8 cellular contexts compared by ENCODE assay signal in the genomic region with DNA sequence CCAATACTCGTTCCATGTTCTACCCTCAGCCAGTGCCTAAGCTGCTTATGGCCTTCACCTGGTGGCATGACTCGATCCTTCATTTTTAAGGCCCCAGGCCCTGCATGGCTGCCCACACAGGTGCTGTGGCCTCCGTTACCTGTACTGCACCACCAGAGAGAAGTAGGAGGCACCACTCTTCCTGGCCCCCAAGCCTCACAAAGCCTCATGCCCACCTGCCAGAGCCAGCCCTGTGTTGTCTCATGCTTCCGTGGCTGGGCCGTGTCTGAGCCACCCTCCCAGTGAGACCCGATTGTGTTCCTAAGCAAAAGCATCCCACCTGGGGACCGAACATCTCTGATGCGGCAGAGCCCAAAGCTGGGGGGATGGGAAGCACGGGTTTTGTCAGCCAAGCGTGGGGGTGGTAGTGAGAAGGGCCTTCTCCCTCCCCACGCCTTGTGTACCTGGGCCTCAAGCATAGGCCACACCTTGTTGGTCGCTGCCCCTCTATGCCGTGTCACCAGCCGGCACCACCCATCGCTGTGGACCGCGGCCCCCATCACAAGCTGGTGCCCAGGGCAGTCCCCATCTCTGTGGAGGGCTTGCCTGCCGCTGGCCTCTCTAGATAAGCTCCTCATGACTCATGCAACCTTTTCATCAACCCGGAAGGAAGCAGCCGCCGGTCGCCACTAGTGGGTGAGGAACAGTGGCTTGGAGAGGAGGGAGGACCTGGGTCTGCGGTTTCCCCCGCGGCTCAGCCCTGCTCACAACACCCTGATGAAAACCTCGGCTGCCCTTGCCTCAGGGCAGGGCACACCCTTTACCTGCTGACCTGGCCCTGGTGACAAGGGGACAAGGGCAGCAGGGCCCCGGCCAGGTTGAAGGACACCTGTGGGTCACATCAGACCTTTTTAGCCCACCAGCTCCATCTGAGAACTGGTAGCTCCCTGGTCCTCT. TPM values are rescaled to one million over a fixed set of nuclear protein-coding genes. Genes with fewer than 3 reads are reported as not detected.
A peak's percentile ranks its signal among the peaks of the same experiment; 100 is the strongest.
DNase-seq lines count a peak whose midpoint lies in the region; TF ChIP-seq lines count a peak whose summit lies in the region.

No MANE protein-coding gene starts in this region.

- peaks cover 21% of the 10 kb centered on the region for H3K4me1 ChIP-seq in HAP-1

- no peaks in the 10 kb centered on the region for H3K27me3 ChIP-seq in HAP-1 (ENCODE audit: low read depth)

- CTCF ChIA-PET in HEK293T (lab: Yijun Ruan, JAX) = interaction anchor here (2.2 kb wide), 1 partner anchor 21 kb away, joined by 8 read pairs; a partner anchor contains a TSS

- DNase-seq in GM10266 (ENCODE audit: extremely low spot score) = peak; percentile 76
- DNase-seq in HAP-1 (ENCODE audit: low spot score in 2 of 2) = peak in 1 of 2 experiments; percentile 72
- DNase-seq in NB4 (ENCODE audit: low read depth) = peak; percentile 97
- peak; percentile 75 to 82 for DNase-seq in activated CD4-positive, alpha-beta T cell treated with anti-CD3 and anti-CD28 coated beads for 24 hours (ENCODE audit: low read depth in 2 of 2)
- peak; percentile 88 for DNase-seq in coronary artery (ENCODE audit: low spot score)
- peak; percentile 27 to 50 for DNase-seq in mesothelial cell of epicardium (ENCODE audit: low spot score in 2 of 2, unreplicated experiment in 2 of 2)
- peak; percentile 91 for DNase-seq in stimulated activated CD8-positive, alpha-beta memory T cell treated with anti-CD3 and anti-CD28 coated beads, Interleukin-4, amount 100 ng/mL, for 48 hours
- no peak for DNase-seq in HEK293T (ENCODE audit: extremely low spot score)

- H3K27ac Mint-ChIP-seq in mesothelial cell of epicardium = peak overlapping the region; percentile 59

- H3K27me3 Mint-ChIP-seq in mesothelial cell of epicardium (ENCODE audit: low read depth) = no peaks in the 10 kb centered on the region

- peak overlapping the region; percentile 30 for H3K4me3 Mint-ChIP-seq in mesothelial cell of epicardium

- peaks cover 37% of the 10 kb centered on the region for H3K4me1 Mint-ChIP-seq in mesothelial cell of epicardium

- in situ Hi-C loops in HAP-1 (cut with MboI; ENCODE audit: low sequenced_read_pairs) = no loop called here

- TF ChIP-seq POLR2A in NB4 (IDR thresholded peaks at IDR 0.05; ENCODE audit: extremely low read depth, insufficient read length) = no peak

- no peaks in the 10 kb centered on the region for H3K9me3 ChIP-seq in HAP-1

- POLR2A ChIA-PET in HEK293T (lab: Yijun Ruan, JAX) = interaction anchor here (0.7 to 2.0 kb wide), 2 partner anchors 20 to 27 kb away, joined by 3 to 23 read pairs; a partner anchor contains a TSS

- peak overlapping the region; percentile 51 to 99 for H3K27ac ChIP-seq in coronary artery

- no peaks in the 10 kb centered on the region for H3K9me3 Mint-ChIP-seq in mesothelial cell of epicardium

- peaks cover 3% of the 10 kb centered on the region for H3K36me3 Mint-ChIP-seq in mesothelial cell of epicardium

- no peak for TF ChIP-seq CTCF in GM10266 (IDR thresholded peaks at IDR 0.05; ENCODE audit: control insufficient read depth, insufficient read depth, low read depth, missing control alignments)
- no peak for TF ChIP-seq CTCF in NB4 (IDR thresholded peaks at IDR 0.05; ENCODE audit: low read depth, low read length)
- no peak for TF ChIP-seq CTCF in coronary artery (IDR thresholded peaks at IDR 0.05)
- no peak for TF ChIP-seq CTCF in mesothelial cell of epicardium (IDR thresholded peaks at IDR 0.05; ENCODE audit: unreplicated experiment)

- H3K36me3 ChIP-seq in HAP-1 (replicated peaks) = peaks cover 4% of the 10 kb centered on the region

- H3K4me3 ChIP-seq in HAP-1 = peak overlapping the region; percentile 17
- H3K4me3 ChIP-seq in NB4 (ENCODE audit: low read depth, low read length) = peak overlapping the region; percentile 38
- H3K4me3 ChIP-seq in coronary artery = peak overlapping the region; percentile 79

TF ChIP-seq in HEK293T, 16 proteins besides CTCF, POLR2A, EP300 and RAD21:
- TF ChIP-seq ZNF384 (IDR thresholded peaks at IDR 0.05) (no peak), NFRKB (IDR thresholded peaks at IDR 0.05) (no peak), L3MBTL2 (conservative IDR thresholded peaks at IDR 0.05) (no peak), BHLHE40 (IDR thresholded peaks at IDR 0.05; ENCODE audit: borderline replicate concordance) (no peak)

RNA-seq across cellular contexts. Expression of a gene that starts 2.7 kb away (rescaled TPM):
- total RNA-seq in mesothelial cell of epicardium = 26.4 to 28.3 TPM (median 28.3 TPM) in 3 replicates

RNA-seq across cellular contexts. Expression of a gene that starts 5.4 kb away (rescaled TPM):
- total RNA-seq in mesothelial cell of epicardium = 4.3 to 6.2 TPM (median 5.9 TPM) in 3 replicates

RNA-seq across cellular contexts. Expression of a gene that starts 7.7 kb away (rescaled TPM):
- total RNA-seq in mesothelial cell of epicardium = 25.9 to 29.8 TPM (median 27.3 TPM) in 3 replicates

RNA-seq across cellular contexts. Expression of a gene that starts 21.0 kb away (rescaled TPM):
- total RNA-seq in mesothelial cell of epicardium = 58.3 to 60.3 TPM (median 58.6 TPM) in 3 replicates

RNA-seq across cellular contexts. Expression of a gene that starts 59.7 kb away (rescaled TPM):
- 5.4 to 6.0 TPM (median 6.0 TPM) in 3 replicates for total RNA-seq in mesothelial cell of epicardium

Comparison
In these comparisons a context has a peak if more than half of its experiments do, and no peak if none do; other contexts are left out.
1. H3K4me3 ChIP-seq: peak in every context shown above with its lines; median percentile 79 in coronary artery; 38 in NB4; 17 in HAP-1.